In the genomic region with DNA sequence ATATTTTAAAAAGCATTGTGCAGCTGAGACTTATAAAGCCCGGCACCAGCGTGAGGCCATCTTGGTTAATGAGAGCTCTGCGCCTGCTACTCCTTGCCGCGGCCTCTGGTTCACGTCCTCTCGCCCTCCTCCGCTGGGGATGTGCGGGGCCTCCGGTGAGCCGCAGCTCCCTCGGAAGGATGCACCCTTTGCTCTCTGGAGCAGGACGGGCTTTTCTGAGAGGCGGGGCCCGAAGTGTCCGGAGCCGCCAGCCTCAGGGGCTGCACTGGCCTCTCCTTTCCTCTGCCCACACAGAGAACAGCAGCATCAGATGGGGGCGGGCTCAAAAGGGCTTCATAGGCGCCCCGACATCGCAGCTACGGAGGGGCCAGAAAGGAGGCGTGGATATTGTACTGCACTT, we compare ENCODE assay signal across 1 cellular context.
TF ChIP-seq lines count a peak whose summit lies in the region.

No MANE protein-coding gene starts in this region.

TF ChIP-seq in A549, 52 proteins besides CTCF, POLR2A, EP300 and RAD21 (continued from another document):
- TF ChIP-seq, protein P1, sequence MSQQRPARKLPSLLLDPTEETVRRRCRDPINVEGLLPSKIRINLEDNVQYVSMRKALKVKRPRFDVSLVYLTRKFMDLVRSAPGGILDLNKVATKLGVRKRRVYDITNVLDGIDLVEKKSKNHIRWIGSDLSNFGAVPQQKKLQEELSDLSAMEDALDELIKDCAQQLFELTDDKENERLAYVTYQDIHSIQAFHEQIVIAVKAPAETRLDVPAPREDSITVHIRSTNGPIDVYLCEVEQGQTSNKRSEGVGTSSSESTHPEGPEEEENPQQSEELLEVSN (IDR thresholded peaks at IDR 0.05; ENCODE audit: borderline replicate concordance, low read depth): no peak
- TF ChIP-seq RFX5 (IDR thresholded peaks at IDR 0.05): no peak
